ENCODE assay signal across 8 cellular contexts in the genomic region with DNA sequence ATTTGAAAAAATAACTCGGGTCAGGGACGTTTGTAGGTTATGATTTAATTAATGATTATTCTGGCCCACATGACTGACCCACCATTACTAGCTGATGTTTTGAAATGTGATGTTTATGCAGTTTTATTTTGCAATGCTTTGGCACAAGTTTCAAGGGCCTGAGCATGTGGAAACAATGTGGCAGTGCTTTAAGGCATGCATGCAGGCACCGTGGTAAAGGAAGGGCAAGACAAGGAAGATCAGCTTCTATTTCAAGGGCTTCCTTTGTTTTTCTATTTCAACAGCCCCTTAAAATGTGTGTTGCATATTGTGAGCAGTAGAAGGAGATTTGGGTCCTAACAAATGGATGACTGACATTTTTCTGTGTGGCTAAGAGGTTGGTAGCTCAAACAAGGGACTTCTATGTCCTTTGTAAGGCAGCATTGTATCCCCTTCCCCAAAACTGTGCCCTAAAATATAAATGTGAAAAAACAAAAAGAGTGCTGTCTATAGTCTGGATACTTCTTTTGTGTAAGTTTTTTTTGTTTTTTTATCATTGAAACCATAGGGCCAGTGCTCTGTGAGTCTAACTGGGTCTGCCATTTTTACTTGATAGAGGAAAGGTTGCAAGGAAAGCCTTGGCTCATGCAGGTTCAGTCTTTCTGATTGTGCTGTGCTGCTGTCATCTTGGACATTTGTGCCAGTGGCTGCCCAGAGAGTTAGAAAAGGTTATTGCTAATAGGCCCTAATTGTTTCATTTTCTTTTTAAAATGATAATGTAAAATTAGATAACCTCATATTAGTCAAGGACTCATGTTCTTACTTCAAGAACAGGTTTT.
DNase-seq lines count a peak whose midpoint lies in the region; ATAC-seq and TF ChIP-seq lines count a peak whose summit lies in the region.

No MANE protein-coding gene starts in this region.

- POLR2A ChIA-PET in activated CD4-positive, alpha-beta T cell treated with anti-CD3 and anti-CD28 coated beads for 36 hours (lab: Charles Lee), result no interaction called here

- no peak for TF ChIP-seq CTCF in nephron progenitor cell (IDR thresholded peaks at IDR 0.05)

- no peaks in the 10 kb centered on the region for H3K36me3 ChIP-seq in effector memory CD4-positive, alpha-beta T cell (ENCODE audit: control insufficient read depth, insufficient read depth, low read length)

- no peak for ATAC-seq in activated CD4-positive, alpha-beta T cell treated with anti-CD3 and anti-CD28 coated beads for 36 hours

- peaks cover 5% of the 10 kb centered on the region for H3K27me3 Mint-ChIP-seq in nephron progenitor cell (ENCODE audit: low read depth, poor library complexity)
- H3K27me3 Mint-ChIP-seq in activated CD4-positive, alpha-beta T cell treated with anti-CD3 and anti-CD28 coated beads for 36 hours, result peaks cover 3% of the 10 kb centered on the region

- DNase-seq in AG20443 (ENCODE audit: low spot score), result peak; percentile 77
- DNase-seq in NOMO-1 treated with DMSO at 0.1 percent for 48 hours (lab: John Stamatoyannopoulos, UW; ENCODE audit: unreplicated experiment), result peak; percentile 71
- DNase-seq in fibroblast of gingiva (ENCODE audit: low read depth), result peak; percentile 97
- DNase-seq in nephron progenitor cell, result no peak
- no peak for DNase-seq in effector memory CD4-positive, alpha-beta T cell
- no peak for DNase-seq in activated CD4-positive, alpha-beta T cell treated with anti-CD3 and anti-CD28 coated beads for 36 hours
- no peak for DNase-seq in effector CD4-positive, alpha-beta T cell
- DNase-seq in D341Med (ENCODE audit: low spot score), result no peak

- intact Hi-C loops in activated CD4-positive, alpha-beta T cell treated with anti-CD3 and anti-CD28 coated beads for 36 hours (cut with DNase I, micrococcal nuclease), result no loop called here

- no peak overlapping the region for H3K27ac Mint-ChIP-seq in nephron progenitor cell
- H3K27ac Mint-ChIP-seq in activated CD4-positive, alpha-beta T cell treated with anti-CD3 and anti-CD28 coated beads for 36 hours, result no peak overlapping the region

- H3K27ac ChIP-seq in effector memory CD4-positive, alpha-beta T cell (ENCODE audit: insufficient read depth, low read length, poor library complexity, severe bottlenecking), result no peak overlapping the region

- H3K9me3 Mint-ChIP-seq in nephron progenitor cell, result no peaks in the 10 kb centered on the region
- H3K9me3 Mint-ChIP-seq in activated CD4-positive, alpha-beta T cell treated with anti-CD3 and anti-CD28 coated beads for 36 hours (ENCODE audit: low read depth), result no peaks in the 10 kb centered on the region

- CTCF ChIA-PET in activated CD4-positive, alpha-beta T cell treated with anti-CD3 and anti-CD28 coated beads for 36 hours (lab: Charles Lee), result interaction anchor here (1.0 kb wide), 1 partner anchor 9 kb away, joined by 3 read pairs; no protein-coding TSS in a partner anchor

- no peak overlapping the region for H3K4me3 ChIP-seq in effector memory CD4-positive, alpha-beta T cell (ENCODE audit: insufficient read depth, low read depth, low read length, poor library complexity, severe bottlenecking)

- H3K36me3 Mint-ChIP-seq in nephron progenitor cell (ENCODE audit: low read depth), result no peaks in the 10 kb centered on the region
- no peaks in the 10 kb centered on the region for H3K36me3 Mint-ChIP-seq in activated CD4-positive, alpha-beta T cell treated with anti-CD3 and anti-CD28 coated beads for 36 hours (ENCODE audit: low read depth)

- H3K4me3 Mint-ChIP-seq in nephron progenitor cell, result peak overlapping the region; percentile 83
- no peak overlapping the region for H3K4me3 Mint-ChIP-seq in activated CD4-positive, alpha-beta T cell treated with anti-CD3 and anti-CD28 coated beads for 36 hours

- H3K9me3 ChIP-seq in effector memory CD4-positive, alpha-beta T cell (ENCODE audit: control insufficient read depth, low read length), result no peaks in the 10 kb centered on the region

- peaks cover 41% of the 10 kb centered on the region for H3K4me1 Mint-ChIP-seq in nephron progenitor cell
- H3K4me1 Mint-ChIP-seq in activated CD4-positive, alpha-beta T cell treated with anti-CD3 and anti-CD28 coated beads for 36 hours, result no peaks in the 10 kb centered on the region

- H3K27me3 ChIP-seq in effector memory CD4-positive, alpha-beta T cell (replicated peaks; ENCODE audit: control insufficient read depth, insufficient read depth, low read length, poor library complexity, severe bottlenecking), result no peaks in the 10 kb centered on the region

- H3K4me1 ChIP-seq in effector memory CD4-positive, alpha-beta T cell (ENCODE audit: control insufficient read depth, insufficient read depth, low read length, poor library complexity, severe bottlenecking), result no peaks in the 10 kb centered on the region

Comparison
In these comparisons a context has a peak if more than half of its experiments do, and no peak if none do; other contexts are left out.
1. DNase-seq: peak in AG20443 (single experiment), NOMO-1 treated with DMSO at 0.1 percent for 48 hours (single experiment) and fibroblast of gingiva (single experiment); none in nephron progenitor cell (single experiment), effector memory CD4-positive, alpha-beta T cell (0 of 3), activated CD4-positive, alpha-beta T cell treated with anti-CD3 and anti-CD28 coated beads for 36 hours (single experiment), effector CD4-positive, alpha-beta T cell (single experiment) and D341Med (single experiment).